In the genomic region with DNA sequence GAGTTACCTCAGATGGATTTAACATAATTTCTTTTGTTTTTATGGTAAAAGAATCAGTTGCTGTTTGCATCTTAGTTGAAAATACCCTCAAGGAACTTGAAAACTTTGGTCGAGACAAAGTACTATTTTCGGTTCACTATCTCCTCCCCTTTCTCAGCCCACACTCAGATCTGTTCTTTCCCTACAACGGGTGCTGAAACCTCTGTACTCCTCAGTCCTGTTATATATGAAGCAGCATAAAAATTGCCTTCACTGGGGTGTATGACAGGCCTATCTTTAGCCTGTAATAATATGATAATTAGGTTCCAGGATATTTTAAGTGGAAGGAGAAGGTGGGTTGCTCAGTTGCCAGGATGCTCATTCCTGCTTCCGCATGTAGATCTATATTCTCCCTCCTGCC, we compare ENCODE assay signal across 14 cellular contexts.
A peak's percentile ranks its signal among the peaks of the same experiment; 100 is the strongest.
DNase-seq lines count a peak whose midpoint lies in the region; ATAC-seq lines count a peak whose summit lies in the region.
"Had no signal": no experiment of that assay in that cellular context is flagged by ENCODE, and none has a peak within 500 bp of the region (broad histone marks: within the 10 kb centered on the region; RNA-seq: fewer than 3 reads in every experiment).

No MANE protein-coding gene starts in this region.

- DNase-seq in NCI-H510A (lab: John Stamatoyannopoulos, UW) (no peak), NCI-H524 treated with DMSO at 0.1 percent for 48 hours (lab: John Stamatoyannopoulos, UW) (no peak), NCI-H345 (lab: John Stamatoyannopoulos, UW) (no peak)
- DNase-seq in stimulated activated CD4-positive, alpha-beta T cell treated with anti-CD3 and anti-CD28 coated beads, Interleukin-4, amount 100 ng/mL, for 24 hours = no peak
- DNase-seq: activated T-cell treated with anti-CD3 and anti-CD28 coated beads, Interleukin-2, amount 50 U/mL, for 1 hour; GDM1; left cardiac atrium; NCI-H446 treated with DMSO at 0.1 percent for 48 hours; stimulated activated CD4-positive, alpha-beta T cell treated with anti-CD3 and anti-CD28 coated beads, Interleukin-12 subunit alpha, Interleukin-12 subunit beta, amount 100 ng/mL, for 4 hours; uterus had no signal

- ATAC-seq in GM18511 (IDR thresholded peaks at IDR 0.05; ENCODE audit: unreplicated experiment) (peak; percentile 81), GM19455 (IDR thresholded peaks at IDR 0.05; ENCODE audit: unreplicated experiment) (peak; percentile 98), HG02840 (IDR thresholded peaks at IDR 0.05; ENCODE audit: low FRiP score, unreplicated experiment) (peak; percentile 65), HG03460 (IDR thresholded peaks at IDR 0.05; ENCODE audit: unreplicated experiment) (peak; percentile 92)
- ATAC-seq: left cardiac atrium had no signal
